9 cellular contexts compared by ENCODE assay signal in genomic region chr13:76992548-76993001, GRCh38. TPM values are rescaled to one million over a fixed set of nuclear protein-coding genes. Genes with fewer than 3 reads are reported as not detected.
DNase-seq lines count a peak whose midpoint lies in the region; ATAC-seq, FAIRE-seq and TF ChIP-seq lines count a peak whose summit lies in the region.
"Had no signal": no experiment of that assay in that cellular context is flagged by ENCODE, and none has a peak within 500 bp of the region (broad histone marks: within the 10 kb centered on the region; RNA-seq: fewer than 3 reads in every experiment).

No MANE protein-coding gene starts in this region.

- no peaks in the 10 kb centered on the region for H4K20me1 ChIP-seq in endothelial cell of umbilical vein (replicated peaks; ENCODE audit: control insufficient read depth, extremely low read depth, insufficient read depth, low read length)

- H3K27me3 ChIP-seq in WERI-Rb-1 (ENCODE audit: insufficient read depth, low read depth, severe bottlenecking) = no peaks in the 10 kb centered on the region
- H3K27me3 ChIP-seq in endothelial cell of umbilical vein (ENCODE audit: control insufficient read depth in 2 of 2, insufficient read depth in 2 of 2, low read length in 2 of 2) = no peaks in the 10 kb centered on the region
- H3K27me3 ChIP-seq in mucosa of rectum (ENCODE audit: control insufficient read depth in 2 of 2, insufficient read depth in 2 of 2, low read length in 2 of 2) = no peaks in the 10 kb centered on the region
- H3K27me3 ChIP-seq in tibial nerve = no peaks in the 10 kb centered on the region

- peak overlapping the region; percentile 91 for H3K9ac ChIP-seq in endothelial cell of umbilical vein (replicated peaks; ENCODE audit: extremely low read depth, insufficient read depth, low read length)
- peak overlapping the region; percentile 87 to 92 for H3K9ac ChIP-seq in mucosa of rectum (ENCODE audit: low read depth in 1 of 2, low read length in 2 of 2)

- CTCF ChIA-PET in endothelial cell of umbilical vein (lab: Charles Lee) = interaction anchor here (1.0 to 2.6 kb wide), 3 partner anchors 10 to 486 kb away, joined by 5 to 8 read pairs (median 7); no protein-coding TSS in a partner anchor

- WGBS in tibial nerve, 2 donors = 1 to 3% methylated on average over 20 of the region's 20 CpGs

- TF ChIP-seq CTCF in WERI-Rb-1 (IDR thresholded peaks at IDR 0.05; ENCODE audit: low read depth, low read length) = no peak
- TF ChIP-seq CTCF in endothelial cell of umbilical vein (IDR thresholded peaks at IDR 0.05; ENCODE audit: extremely low read depth in 1 of 2, insufficient read depth in 1 of 2, low read depth in 1 of 2, low read length in 2 of 2) = no peak
- TF ChIP-seq CTCF in tibial nerve (IDR thresholded peaks at IDR 0.05) = no peak

- FAIRE-seq in endothelial cell of umbilical vein (lab: Jason Lieb, UNC) (peak; percentile 61), urothelium cell line (lab: Jason Lieb, UNC) (no peak)
- FAIRE-seq: TTC549 had no signal

- H3K4me3 ChIP-seq in WERI-Rb-1 (ENCODE audit: low read depth, low read length) = peak overlapping the region; percentile 81
- peak overlapping the region; percentile 36 to 90 (median 83) for H3K4me3 ChIP-seq in endothelial cell of umbilical vein (replicated peaks in 1 of 3; ENCODE audit: insufficient read depth in 1 of 3, low read depth in 1 of 3, low read length in 3 of 3)
- peak overlapping the region; percentile 91 to 94 for H3K4me3 ChIP-seq in mucosa of rectum (ENCODE audit: low read length in 2 of 2)
- H3K4me3 ChIP-seq in tibial nerve = peak overlapping the region; percentile 76 to 89 (median 78)

- H3K36me3 ChIP-seq in WERI-Rb-1 (no peaks in the 10 kb centered on the region), endothelial cell of umbilical vein (ENCODE audit: control insufficient read depth in 2 of 2, extremely low read depth in 1 of 2, insufficient read depth in 2 of 2, low read length in 2 of 2) (no peaks in the 10 kb centered on the region), mucosa of rectum (ENCODE audit: control insufficient read depth in 2 of 2, insufficient read depth in 2 of 2, low read length in 2 of 2) (peaks cover 4% of the 10 kb centered on the region in 2 donors), tibial nerve (peaks cover 0 to 26% (median 0%) of the 10 kb centered on the region in 3 donors)

- TF ChIP-seq EP300 in tibial nerve (IDR thresholded peaks at IDR 0.05) = no peak

- peak; percentile 10 for ATAC-seq in HG03095 (IDR thresholded peaks at IDR 0.05; ENCODE audit: unreplicated experiment)

- POLR2A ChIA-PET in endothelial cell of umbilical vein (lab: Charles Lee) = no interaction called here

- peak overlapping the region; percentile 71 for H2AFZ ChIP-seq in endothelial cell of umbilical vein (ENCODE audit: low read depth, low read length)

- H3K4me2 ChIP-seq in endothelial cell of umbilical vein (ENCODE audit: insufficient read depth, low read length) = peak overlapping the region; percentile 98

- H3K4me1 ChIP-seq in endothelial cell of umbilical vein (ENCODE audit: control insufficient read depth, extremely low read depth, insufficient read depth, low read length) (peaks cover 13% of the 10 kb centered on the region), mucosa of rectum (ENCODE audit: control insufficient read depth in 2 of 2, insufficient read depth in 2 of 2, low read length in 2 of 2) (peaks cover 9 to 15% of the 10 kb centered on the region in 2 donors), tibial nerve (peaks cover 0 to 30% (median 0%) of the 10 kb centered on the region in 4 donors)

- intact Hi-C loops in endothelial cell of umbilical vein (cut with micrococcal nuclease) = loop anchor here (1.0 to 5.0 kb wide), 3 partner anchors 35 to 486 kb away; partner anchors contain the start of gene FBXL3

- TSS peak; percentile 54 for BruUV-seq in endothelial cell of umbilical vein (replicated peaks; lab: Mats Ljungman, UMichigan)

- no peaks in the 10 kb centered on the region for H3K9me1 ChIP-seq in endothelial cell of umbilical vein (replicated peaks; ENCODE audit: control insufficient read depth, extremely low read depth, insufficient read depth, low read length)

- TF ChIP-seq POLR2A in endothelial cell of umbilical vein (IDR thresholded peaks at IDR 0.05; ENCODE audit: low read depth, low read length) = no peak
- TF ChIP-seq POLR2A in tibial nerve (IDR thresholded peaks at IDR 0.05) = no peak

- H3K79me2 ChIP-seq in endothelial cell of umbilical vein (ENCODE audit: control insufficient read depth, insufficient read depth, low read length) = peaks cover 8% of the 10 kb centered on the region

- no peaks in the 10 kb centered on the region for H3K9me3 ChIP-seq in WERI-Rb-1 (ENCODE audit: severe bottlenecking)
- no peaks in the 10 kb centered on the region for H3K9me3 ChIP-seq in endothelial cell of umbilical vein (replicated peaks; ENCODE audit: control insufficient read depth, insufficient read depth, low read length)
- H3K9me3 ChIP-seq in mucosa of rectum (ENCODE audit: control insufficient read depth in 2 of 2, low read length in 2 of 2) = no peaks in the 10 kb centered on the region
- no peaks in the 10 kb centered on the region for H3K9me3 ChIP-seq in tibial nerve

- H3K27ac ChIP-seq in WERI-Rb-1 = peak overlapping the region; percentile 58
- H3K27ac ChIP-seq in endothelial cell of umbilical vein (ENCODE audit: insufficient read depth, low read depth, low read length) = peak overlapping the region; percentile 40
- H3K27ac ChIP-seq in mucosa of rectum (ENCODE audit: low read depth in 2 of 2, low read length in 2 of 2) = peak overlapping the region; percentile 96 to 97
- H3K27ac ChIP-seq in tibial nerve = peak overlapping the region; percentile 93 to 98 (median 96)

- dilution Hi-C loops in endothelial cell of umbilical vein (cut with MboI; ENCODE audit: extremely low pct_ligation_motif_present, low sequenced_read_pairs) = no loop called here

- DNase-seq in EL = peak; percentile 30
- DNase-seq in WERI-Rb-1 = peak; percentile 10
- peak; percentile 46 for DNase-seq in endothelial cell of umbilical vein (ENCODE audit: low read depth, low spot score)
- peak in 1 of 2 donors; percentile 42 for DNase-seq in tibial nerve (ENCODE audit: low spot score in 2 of 2)
- DNase-seq in urothelium cell line (ENCODE audit: low spot score) = no peak
- DNase-seq in NCI-H446 treated with DMSO at 0.1 percent for 48 hours (lab: John Stamatoyannopoulos, UW) = no peak

TF ChIP-seq in endothelial cell of umbilical vein, 7 proteins besides CTCF, POLR2A, EP300 and RAD21:
- TF ChIP-seq EZH2 (IDR thresholded peaks at IDR 0.05; ENCODE audit: borderline replicate concordance, low read depth, low read length, severe bottlenecking) = no peak
- TF ChIP-seq MAX (IDR thresholded peaks at IDR 0.05; ENCODE audit: insufficient read depth, insufficient read length) = no peak
- no peak for TF ChIP-seq GATA2 (IDR thresholded peaks at IDR 0.05; ENCODE audit: insufficient read depth, insufficient read length, low read depth, low read length)
- no peak for TF ChIP-seq MYC (IDR thresholded peaks at IDR 0.05; ENCODE audit: low read depth, low read length)
- no peak for TF ChIP-seq FOS (IDR thresholded peaks at IDR 0.05; ENCODE audit: borderline replicate concordance, insufficient read depth, low read length)
- no peak for TF ChIP-seq JUN (IDR thresholded peaks at IDR 0.05; ENCODE audit: borderline replicate concordance, insufficient read depth, insufficient read length, low read depth)
- no peak for TF ChIP-seq POLR2AphosphoS5 (IDR thresholded peaks at IDR 0.05; ENCODE audit: insufficient read depth, low read depth, low read length)

RNA-seq across cellular contexts. Expression of gene CLN5, which starts 0.7 kb away (rescaled TPM):
- total RNA-seq in endothelial cell of umbilical vein = 22.7 and 22.8 TPM in 2 replicates
- polyA plus RNA-seq in endothelial cell of umbilical vein = 14.2 and 16.5 TPM in 2 replicates
- 10.1 and 13.0 TPM in 2 replicates for polyA plus RNA-seq in endothelial cell of umbilical vein (2011; cell fraction: cytosol; rRNA removed)
- polyA plus RNA-seq in endothelial cell of umbilical vein (2011; cell fraction: nucleus; rRNA removed) = 15.1 and 17.6 TPM in 2 replicates
- 18.9 and 26.7 TPM in 2 replicates for polyA plus RNA-seq in endothelial cell of umbilical vein (2012)
- polyA minus RNA-seq in endothelial cell of umbilical vein = 13.2 and 13.5 TPM in 2 replicates
- 5.2 TPM for polyA minus RNA-seq in endothelial cell of umbilical vein (2011; cell fraction: cytosol; rRNA and poly(A)+ RNA removed)
- 14.1 and 19.8 TPM in 2 replicates for polyA minus RNA-seq in endothelial cell of umbilical vein (2011; cell fraction: nucleus; rRNA and poly(A)+ RNA removed)
- 10 to 100 TPM; 28.8 to 47.3 (median 35.1) TPM for total RNA-seq in tibial nerve

RNA-seq across cellular contexts. Expression of gene FBXL3, which starts 34.4 kb away (rescaled TPM):
- total RNA-seq in endothelial cell of umbilical vein (35.9 and 37.8 TPM in 2 replicates), tibial nerve (100 to 1,000 TPM; 156 to 223 (median 175) TPM)
- 11.6 and 13.0 TPM in 2 replicates for polyA plus RNA-seq in endothelial cell of umbilical vein
- polyA plus RNA-seq in endothelial cell of umbilical vein (2011; cell fraction: cytosol; rRNA removed) = 14.1 and 16.0 TPM in 2 replicates
- polyA plus RNA-seq in endothelial cell of umbilical vein (2011; cell fraction: nucleus; rRNA removed) = 17.9 and 21.1 TPM in 2 replicates
- 20.9 and 25.9 TPM in 2 replicates for polyA plus RNA-seq in endothelial cell of umbilical vein (2012)
- polyA minus RNA-seq in endothelial cell of umbilical vein = 28.3 and 33.2 TPM in 2 replicates
- polyA minus RNA-seq in endothelial cell of umbilical vein (2011; cell fraction: cytosol; rRNA and poly(A)+ RNA removed) = 32.7 TPM
- 34.1 and 51.8 TPM in 2 replicates for polyA minus RNA-seq in endothelial cell of umbilical vein (2011; cell fraction: nucleus; rRNA and poly(A)+ RNA removed)

RNA-seq across cellular contexts. Expression of gene ACOD1, which starts 44.3 kb away (rescaled TPM):
- not detected in 2 replicates for total RNA-seq in endothelial cell of umbilical vein
- not detected in 2 replicates for polyA plus RNA-seq in endothelial cell of umbilical vein
- not detected in 2 replicates for polyA plus RNA-seq in endothelial cell of umbilical vein (2011; cell fraction: cytosol; rRNA removed)
- polyA plus RNA-seq in endothelial cell of umbilical vein (2011; cell fraction: nucleus; rRNA removed) = not detected in 2 replicates
- polyA plus RNA-seq in endothelial cell of umbilical vein (2012) = not detected in 2 replicates
- polyA minus RNA-seq in endothelial cell of umbilical vein = not detected in 2 replicates
- not detected for polyA minus RNA-seq in endothelial cell of umbilical vein (2011; cell fraction: cytosol; rRNA and poly(A)+ RNA removed)
- not detected in 2 replicates for polyA minus RNA-seq in endothelial cell of umbilical vein (2011; cell fraction: nucleus; rRNA and poly(A)+ RNA removed)
- not detected for total RNA-seq in tibial nerve

Comparison
In these comparisons a context has a peak if more than half of its experiments do, and no peak if none do; other contexts are left out.
1. DNase-seq: peak in EL (single experiment), WERI-Rb-1 (single experiment) and endothelial cell of umbilical vein (single experiment); none in urothelium cell line (single experiment) and NCI-H446 treated with DMSO at 0.1 percent for 48 hours (single experiment).
2. H3K27ac ChIP-seq: peak in every context shown above with its lines; median percentile 96 in mucosa of rectum; 96 in tibial nerve; 58 in WERI-Rb-1; 40 in endothelial cell of umbilical vein.
3. Peak in every context shown above with its lines, with median percentiles within 50 percentile points of each other: H3K4me3 ChIP-seq.